Comparison of ENCODE assay signal across 11 cellular contexts in genomic region chr6:135087803-135088202, GRCh38. TPM values are rescaled to one million over a fixed set of nuclear protein-coding genes. Genes with fewer than 3 reads are reported as not detected.
DNase-seq lines count a peak whose midpoint lies in the region; ATAC-seq and TF ChIP-seq lines count a peak whose summit lies in the region.
"Had no signal": no experiment of that assay in that cellular context is flagged by ENCODE, and none has a peak within 500 bp of the region (broad histone marks: within the 10 kb centered on the region; RNA-seq: fewer than 3 reads in every experiment).

No MANE protein-coding gene starts in this region.

- H3K9me3 Mint-ChIP-seq in central memory CD8-positive, alpha-beta T cell = no peaks in the 10 kb centered on the region

- H3K27me3 Mint-ChIP-seq in central memory CD8-positive, alpha-beta T cell = no peaks in the 10 kb centered on the region

- peak; percentile 63 for ATAC-seq in central memory CD8-positive, alpha-beta T cell (replicated peaks; ENCODE audit: extremely low read depth, poor library complexity, severe bottlenecking)
- ATAC-seq in omental fat pad (ENCODE audit: low FRiP score) = no peak

- peaks cover 16% of the 10 kb centered on the region for H3K4me1 ChIP-seq in HAP-1
- H3K4me1 ChIP-seq: BE2C had no signal

- TF ChIP-seq CTCF in omental fat pad (IDR thresholded peaks at IDR 0.05) = no peak

- H3K36me3 ChIP-seq in HAP-1 (replicated peaks) = no peaks in the 10 kb centered on the region
- H3K36me3 ChIP-seq: BE2C had no signal

- H3K36me3 Mint-ChIP-seq in central memory CD8-positive, alpha-beta T cell (ENCODE audit: insufficient read depth) = peaks cover 7% of the 10 kb centered on the region

- peak overlapping the region; percentile 57 for H3K4me3 Mint-ChIP-seq in central memory CD8-positive, alpha-beta T cell

- H3K4me1 Mint-ChIP-seq in central memory CD8-positive, alpha-beta T cell = peaks cover 39% of the 10 kb centered on the region

- DNase-seq in stimulated activated naive CD4-positive, alpha-beta T cell (lab: John Stamatoyannopoulos, UW) = peak; percentile 19 to 79 (median 64)
- DNase-seq in stimulated activated naive CD4-positive, alpha-beta T cell treated with Interleukin-2 at 50 U/mL for 16 hours (lab: John Stamatoyannopoulos, UW) = no peak
- peak in 3 of 5 experiments; percentile 17 to 90 (median 80) for DNase-seq in T-helper 2 cell
- DNase-seq in central memory CD8-positive, alpha-beta T cell (ENCODE audit: low spot score in 2 of 2) = no peak
- no peak for DNase-seq in iPS-NIHi7 (ENCODE audit: extremely low spot score)
- DNase-seq in HAP-1 (ENCODE audit: low spot score in 2 of 2) = no peak
- no peak for DNase-seq in omental fat pad (ENCODE audit: low spot score)
- DNase-seq in GM19238 (ENCODE audit: insufficient read length, low spot score) = no peak
- DNase-seq: NCI-H748 treated with DMSO at 0.1 percent for 48 hours had no signal

- H3K4me3 ChIP-seq in HAP-1 = no peak overlapping the region
- H3K4me3 ChIP-seq: lung had no signal

- no peaks in the 10 kb centered on the region for H3K27me3 ChIP-seq in HAP-1 (ENCODE audit: low read depth)
- H3K27me3 ChIP-seq: BE2C had no signal

- no peaks in the 10 kb centered on the region for H3K9me3 ChIP-seq in HAP-1
- H3K9me3 ChIP-seq: BE2C had no signal

- H3K27ac Mint-ChIP-seq in central memory CD8-positive, alpha-beta T cell (ENCODE audit: low read depth) = peak overlapping the region; percentile 23

- in situ Hi-C loops in HAP-1 (cut with MboI; ENCODE audit: low sequenced_read_pairs) = no loop called here

RNA-seq across cellular contexts. Expression of gene HBS1L, which starts 33.2 kb away (rescaled TPM):
- total RNA-seq in omental fat pad = 10 to 100 TPM; 39.2 to 54.8 (median 47.0) TPM

Comparison
In these comparisons a context has a peak if more than half of its experiments do, and no peak if none do; other contexts are left out.
1. DNase-seq: peak in stimulated activated naive CD4-positive, alpha-beta T cell (6 of 6) and T-helper 2 cell (3 of 5); none in stimulated activated naive CD4-positive, alpha-beta T cell treated with Interleukin-2 at 50 U/mL for 16 hours (single experiment), central memory CD8-positive, alpha-beta T cell (0 of 2), iPS-NIHi7 (single experiment), HAP-1 (0 of 2), omental fat pad (single experiment) and GM19238 (single experiment).